8 cellular contexts compared by ENCODE assay signal in genomic region chr10:43437141-43437860, GRCh38. TPM values are rescaled to one million over a fixed set of nuclear protein-coding genes. Genes with fewer than 3 reads are reported as not detected.
DNase-seq lines count a peak whose midpoint lies in the region; ATAC-seq and TF ChIP-seq lines count a peak whose summit lies in the region.

No MANE protein-coding gene starts in this region.

- H3K4me1 ChIP-seq in hepatocyte (ENCODE audit: insufficient read depth) (peaks cover 8% of the 10 kb centered on the region), smooth muscle cell (ENCODE audit: low read depth) (peaks cover 4% of the 10 kb centered on the region)

- peaks cover 26% of the 10 kb centered on the region for H3K79me2 ChIP-seq in hepatocyte
- peaks cover 3% of the 10 kb centered on the region for H3K79me2 ChIP-seq in smooth muscle cell (ENCODE audit: low read depth)

- H3K4me1 Mint-ChIP-seq in activated naive CD8-positive, alpha-beta T cell (ENCODE audit: low read depth), result peaks cover 17% of the 10 kb centered on the region

- H3K27me3 ChIP-seq in hepatocyte, result no peaks in the 10 kb centered on the region
- H3K27me3 ChIP-seq in smooth muscle cell (ENCODE audit: low read depth), result no peaks in the 10 kb centered on the region

- peaks cover 3% of the 10 kb centered on the region for H3F3A ChIP-seq in smooth muscle cell (ENCODE audit: low read depth)

- H4K20me1 ChIP-seq in hepatocyte (ENCODE audit: insufficient read depth, poor library complexity, severe bottlenecking), result no peaks in the 10 kb centered on the region
- H4K20me1 ChIP-seq in smooth muscle cell (ENCODE audit: low read depth), result no peaks in the 10 kb centered on the region

- H3K27me3 Mint-ChIP-seq in activated naive CD8-positive, alpha-beta T cell, result no peaks in the 10 kb centered on the region

- H3K4me3 Mint-ChIP-seq in activated naive CD8-positive, alpha-beta T cell, result peak overlapping the region; percentile 93

- no peaks in the 10 kb centered on the region for H3K9me3 Mint-ChIP-seq in activated naive CD8-positive, alpha-beta T cell (ENCODE audit: low read depth)

- DNase-seq in NCI-H748 (lab: John Stamatoyannopoulos, UW; ENCODE audit: unreplicated experiment) (peak; percentile 31), NCI-H748 treated with DMSO at 0.1 percent for 48 hours (lab: John Stamatoyannopoulos, UW) (no peak), hepatocyte (ENCODE audit: low spot score) (no peak), smooth muscle cell (lab: John Stamatoyannopoulos, UW; ENCODE audit: unreplicated experiment) (no peak), NCI-H1436 treated with DMSO at 0.1 percent for 48 hours (lab: John Stamatoyannopoulos, UW) (no peak), Ammon's horn (ENCODE audit: low spot score) (no peak)

- H3K4me3 ChIP-seq in hepatocyte, result peak overlapping the region; percentile 77
- H3K4me3 ChIP-seq in smooth muscle cell, result peak overlapping the region; percentile 79

- ATAC-seq in HG03097 (IDR thresholded peaks at IDR 0.05; ENCODE audit: low FRiP score, unreplicated experiment), result no peak

- H2AFZ ChIP-seq in hepatocyte, result peak overlapping the region; percentile 76
- H2AFZ ChIP-seq in smooth muscle cell (ENCODE audit: low read depth), result peak overlapping the region; percentile 76

- peak overlapping the region; percentile 70 for H3K27ac Mint-ChIP-seq in activated naive CD8-positive, alpha-beta T cell

- peak overlapping the region; percentile 98 for H3K27ac ChIP-seq in hepatocyte
- H3K27ac ChIP-seq in smooth muscle cell (ENCODE audit: low read depth), result peak overlapping the region; percentile 97

- no peaks in the 10 kb centered on the region for H3K36me3 Mint-ChIP-seq in activated naive CD8-positive, alpha-beta T cell

- peak overlapping the region; percentile 99 for H3K9ac ChIP-seq in smooth muscle cell (ENCODE audit: low read depth)

- TF ChIP-seq CTCF in hepatocyte (IDR thresholded peaks at IDR 0.05; ENCODE audit: poor library complexity), result no peak
- TF ChIP-seq CTCF in smooth muscle cell (IDR thresholded peaks at IDR 0.05; ENCODE audit: borderline replicate concordance, insufficient read depth, poor library complexity, severe bottlenecking), result no peak

- H3K4me2 ChIP-seq in hepatocyte, result peak overlapping the region; percentile 83
- peak overlapping the region; percentile 90 for H3K4me2 ChIP-seq in smooth muscle cell

- no peaks in the 10 kb centered on the region for H3K9me3 ChIP-seq in hepatocyte (ENCODE audit: low read depth)
- H3K9me3 ChIP-seq in smooth muscle cell (replicated peaks; ENCODE audit: low read depth), result no peaks in the 10 kb centered on the region

- 8% methylated on average over 28 of the region's 30 CpGs for WGBS in hepatocyte (ENCODE audit: low lambda C conversion rate, missing lambda C conversion rate)
- 14% methylated on average over 14 of the region's 30 CpGs for WGBS in smooth muscle cell (ENCODE audit: low lambda C conversion rate)

- H3K9me2 ChIP-seq in hepatocyte (replicated peaks; ENCODE audit: insufficient read depth), result no peaks in the 10 kb centered on the region

- H3K36me3 ChIP-seq in hepatocyte (replicated peaks; ENCODE audit: insufficient read depth, low read depth) (no peaks in the 10 kb centered on the region), smooth muscle cell (ENCODE audit: low read depth) (no peaks in the 10 kb centered on the region)

RNA-seq across cellular contexts. Expression of gene ZNF487, which starts 0.4 kb away (rescaled TPM):
- 8.1 and 9.3 TPM in 2 replicates for total RNA-seq in hepatocyte
- 5.6 and 8.9 TPM in 2 replicates for polyA plus RNA-seq in hepatocyte
- 6.4 and 9.6 TPM in 2 replicates for total RNA-seq in smooth muscle cell
- 4.6 and 5.1 TPM in 2 replicates for polyA plus RNA-seq in smooth muscle cell

RNA-seq across cellular contexts. Expression of gene HNRNPF, which starts 28.3 kb away (rescaled TPM):
- total RNA-seq in hepatocyte (186 and 217 TPM in 2 replicates), smooth muscle cell (112 and 119 TPM in 2 replicates)
- polyA plus RNA-seq in hepatocyte (117 and 134 TPM in 2 replicates), smooth muscle cell (71.9 and 83.9 TPM in 2 replicates)
